In genomic region chr4:65028592-65028991, GRCh38 we compare ENCODE assay signal across 35 cellular contexts.
"Had no signal": no experiment of that assay in that cellular context is flagged by ENCODE, and none has a peak within 500 bp of the region (broad histone marks: within the 10 kb centered on the region; RNA-seq: fewer than 3 reads in every experiment).

No MANE protein-coding gene starts in this region.

- H3K4me3 ChIP-seq: MG63 had no signal

- H3K36me3 ChIP-seq: MG63 had no signal

- H3K27me3 ChIP-seq: MG63 had no signal

- DNase-seq: Karpas-422, Kasumi-1, MG63, MM.1S, MV-4-11, NCI-H1048, NCI-H1092, NCI-H1092 treated with DMSO at 0.1 percent for 48 hours, NCI-H1105, NCI-H1105 treated with DMSO at 0.1 percent for 48 hours, NCI-H1417, NCI-H1417 treated with DMSO at 0.1 percent for 48 hours, NCI-H1436, NCI-H1436 treated with DMSO at 0.1 percent for 48 hours, NCI-H146, NCI-H1694, NCI-H1694 treated with DMSO at 0.1 percent for 48 hours, NCI-H187, NCI-H187 treated with DMSO at 0.1 percent for 48 hours, NCI-H1930, NCI-H2029, NCI-H2029 treated with DMSO at 0.1 percent for 48 hours, NCI-H2081, NCI-H2081 treated with DMSO at 0.1 percent for 48 hours, NCI-H2107, NCI-H2171, NCI-H2171 treated with DMSO at 0.1 percent for 48 hours, NCI-H2227 treated with DMSO at 0.1 percent for 48 hours, NCI-H226, NCI-H345, NCI-H446, NCI-H446 treated with DMSO at 0.1 percent for 48 hours, NCI-H510A, NCI-H510A treated with DMSO at 0.1 percent for 48 hours, NCI-H524 had no signal
